In genomic region chr6:3410385-3411360, GRCh38 we compare ENCODE assay signal across 9 cellular contexts. TPM values are rescaled to one million over a fixed set of nuclear protein-coding genes. Genes with fewer than 3 reads are reported as not detected.
DNase-seq lines count a peak whose midpoint lies in the region; ATAC-seq and TF ChIP-seq lines count a peak whose summit lies in the region.
"Had no signal": no experiment of that assay in that cellular context is flagged by ENCODE, and none has a peak within 500 bp of the region (broad histone marks: within the 10 kb centered on the region; RNA-seq: fewer than 3 reads in every experiment).

No MANE protein-coding gene starts in this region.

- H3K4me3 ChIP-seq in colonic mucosa (peak overlapping the region; percentile 22), right lobe of liver (peak overlapping the region in 2 of 3 donors; percentile 7 to 24)
- H3K4me3 ChIP-seq: BLaER1 had no signal

- DNase-seq in NCI-H1417 (lab: John Stamatoyannopoulos, UW) (peak; percentile 25 to 67 (median 51)), NCI-H1417 treated with DMSO at 0.1 percent for 48 hours (lab: John Stamatoyannopoulos, UW) (no peak), NCI-H2029 (lab: John Stamatoyannopoulos, UW) (peak; percentile 41), colonic mucosa (peak; percentile 87), right lobe of liver (peak in 2 of 3 donors; percentile 51 to 70)
- peak; percentile 50 to 56 for DNase-seq in activated CD4-positive, alpha-beta T cell treated with anti-CD3 and anti-CD28 coated beads for 24 hours (ENCODE audit: low read depth in 2 of 2)
- DNase-seq in stimulated activated CD8-positive, alpha-beta memory T cell treated with anti-CD3 and anti-CD28 coated beads, Interleukin-15, amount 100 ng/mL, for 1 hour (ENCODE audit: low read depth) = peak; percentile 49

- peak; percentile 65 for TF ChIP-seq CTCF in colonic mucosa (IDR thresholded peaks at IDR 0.05)
- TF ChIP-seq CTCF in right lobe of liver (IDR thresholded peaks at IDR 0.05) = peak; percentile 66 to 81 (median 68)

- 34% methylated on average over 15 of the region's 15 CpGs for WGBS in right lobe of liver (ENCODE audit: insufficient coverage, low coverage, low lambda C conversion rate, missing lambda C conversion rate)

- H3K9ac ChIP-seq in colonic mucosa (ENCODE audit: low read depth in 2 of 2, low read length in 2 of 2) = peak overlapping the region in 1 of 2 donors; percentile 88
- H3K9ac ChIP-seq: BLaER1 had no signal

- TF ChIP-seq POLR2A in right lobe of liver (IDR thresholded peaks at IDR 0.05) = no peak

- peak overlapping the region; percentile 92 for H3K27ac ChIP-seq in colonic mucosa
- H3K27ac ChIP-seq in right lobe of liver = peak overlapping the region; percentile 44 to 92 (median 48)
- H3K27ac ChIP-seq: BLaER1 had no signal

- intact Hi-C loops in colonic mucosa (cut with DNase I) (loop anchor here (5.0 kb wide), 1 partner anchor 47 kb away; the partner anchor contains the start of gene SLC22A23), right lobe of liver (cut with DNase I) (no loop called here)

- H3K27me3 ChIP-seq in colonic mucosa (no peaks in the 10 kb centered on the region), right lobe of liver (no peaks in the 10 kb centered on the region)
- H3K27me3 ChIP-seq: BLaER1 had no signal

- no peaks in the 10 kb centered on the region for H3K36me3 ChIP-seq in colonic mucosa
- H3K36me3 ChIP-seq in right lobe of liver = no peaks in the 10 kb centered on the region
- H3K36me3 ChIP-seq: BLaER1 had no signal

- no peaks in the 10 kb centered on the region for H3K4me1 ChIP-seq in colonic mucosa
- peaks cover 0 to 56% (median 22%) of the 10 kb centered on the region in 4 donors for H3K4me1 ChIP-seq in right lobe of liver

- ATAC-seq in right lobe of liver = peak; percentile 31 to 56 (median 45)
- ATAC-seq in GM18909 (IDR thresholded peaks at IDR 0.05; ENCODE audit: poor library complexity, unreplicated experiment) = no peak

- H3K9me3 ChIP-seq in colonic mucosa = no peaks in the 10 kb centered on the region
- H3K9me3 ChIP-seq in right lobe of liver = no peaks in the 10 kb centered on the region
- H3K9me3 ChIP-seq: BLaER1 had no signal

RNA-seq across cellular contexts. Expression of gene SLC22A23, which starts 46.2 kb away (rescaled TPM):
- total RNA-seq in colonic mucosa (10 to 100 TPM; 85.7 to 89.5 TPM), right lobe of liver (10 to 100 TPM; 11.7 to 27.6 (median 16.3) TPM)
